In genomic region chr4:99563310-99564186, GRCh38 we compare ENCODE assay signal across 8 cellular contexts. TPM values are rescaled to one million over a fixed set of nuclear protein-coding genes. Genes with fewer than 3 reads are reported as not detected.
A peak's percentile ranks its signal among the peaks of the same experiment; 100 is the strongest.
DNase-seq lines count a peak whose midpoint lies in the region; ATAC-seq and TF ChIP-seq lines count a peak whose summit lies in the region.

Gene TRMT10A (minus strand): TSS chr4:99564039. CDS start chr4:99559338, 4,701 bp downstream.

- no peaks in the 10 kb centered on the region for H3K36me3 ChIP-seq in BLaER1 treated with 17β-estradiol and CSF1 and Interleukin-3, amounts not matched to agents 10 nM and 100 nM
- no peaks in the 10 kb centered on the region for H3K36me3 ChIP-seq in left lung

- peak in 1 of 2 donors; percentile 29 for TF ChIP-seq CTCF in left lung (IDR thresholded peaks at IDR 0.05)

- H3K4me3 ChIP-seq in BLaER1 treated with 17β-estradiol and CSF1 and Interleukin-3, amounts not matched to agents 10 nM and 100 nM: peak within 1 kb of the TSS; percentile 62 to 78 (median 68)
- H3K4me3 ChIP-seq in left lung: peak within 1 kb of the TSS; percentile 51 to 62

- no peaks in the 10 kb centered on the region for H3K27me3 ChIP-seq in BLaER1 treated with 17β-estradiol and CSF1 and Interleukin-3, amounts not matched to agents 10 nM and 100 nM
- no peaks in the 10 kb centered on the region for H3K27me3 ChIP-seq in left lung

- intact Hi-C loops in left lung (cut with DNase I): loop anchor here in 1 of 2 donors (5.0 kb wide), 3 partner anchors 244 to 384 kb away; partner anchors contain the start of gene DNAJB14

- H3K4me2 ChIP-seq in BLaER1 treated with 17β-estradiol and CSF1 and Interleukin-3, amounts not matched to agents 10 nM and 100 nM: peak within 1 kb of the TSS; percentile 80 to 96 (median 88)

- H3K27ac ChIP-seq in BLaER1 treated with 17β-estradiol and CSF1 and Interleukin-3, amounts not matched to agents 10 nM and 100 nM: peak within 1 kb of the TSS; percentile 84 to 98 (median 94)
- H3K27ac ChIP-seq in left lung: peak within 1 kb of the TSS; percentile 97 to 98

- DNase-seq in NCI-H748 (lab: John Stamatoyannopoulos, UW; ENCODE audit: unreplicated experiment) (peak; percentile 96), dermis blood vessel endothelial cell (peak; percentile 99), left lung (peak; percentile 97 to 98)
- peak; percentile 94 to 95 for DNase-seq in activated CD4-positive, alpha-beta T cell treated with anti-CD3 and anti-CD28 coated beads, Interleukin-2, amount 50 U/mL, for 4 hours
- DNase-seq in stimulated activated CD4-positive, alpha-beta T cell treated with anti-CD3 and anti-CD28 coated beads, Interleukin-2, amount 100 ng/mL, for 48 hours: peak; percentile 85 to 92

- no peaks in the 10 kb centered on the region for H4K20me1 ChIP-seq in BLaER1 treated with 17β-estradiol and CSF1 and Interleukin-3, amounts not matched to agents 10 nM and 100 nM

- H3K9me3 ChIP-seq in BLaER1 treated with 17β-estradiol and CSF1 and Interleukin-3, amounts not matched to agents 10 nM and 100 nM (replicated peaks in 1 of 11): no peaks in the 10 kb centered on the region
- H3K9me3 ChIP-seq in left lung: no peaks in the 10 kb centered on the region

- ATAC-seq in GM19351 (IDR thresholded peaks at IDR 0.05; ENCODE audit: unreplicated experiment): peak; percentile 91
- peak; percentile 90 for ATAC-seq in HG03521 (IDR thresholded peaks at IDR 0.05; ENCODE audit: unreplicated experiment)
- peak; percentile 95 for ATAC-seq in left lung

- H3K4me1 ChIP-seq in BLaER1 treated with 17β-estradiol and CSF1 and Interleukin-3, amounts not matched to agents 10 nM and 100 nM: peaks cover 7 to 16% (median 8%) of the 10 kb centered on the region in 10 experiments
- H3K4me1 ChIP-seq in left lung: peaks cover 0 to 5% of the 10 kb centered on the region in 2 donors

- peak within 1 kb of the TSS; percentile 82 to 94 (median 90) for H3K9ac ChIP-seq in BLaER1 treated with 17β-estradiol and CSF1 and Interleukin-3, amounts not matched to agents 10 nM and 100 nM

RNA-seq across cellular contexts. Expression of gene TRMT10A, which starts in this region (rescaled TPM):
- total RNA-seq in dermis blood vessel endothelial cell: 9.9 and 12.3 TPM in 2 replicates
- 1 to 10 TPM; 5.1 to 6.9 TPM for total RNA-seq in left lung

Comparison
In these comparisons a context has a peak if more than half of its experiments do, and no peak if none do; other contexts are left out.
1. Peak in every context shown above with its lines: DNase-seq, ATAC-seq, H3K4me3 ChIP-seq and H3K27ac ChIP-seq.